2 cellular contexts compared by ENCODE assay signal in genomic region chr15:72169236-72169920, GRCh38.
TF ChIP-seq lines count a peak whose summit lies in the region.

No MANE protein-coding gene starts in this region.

TF ChIP-seq in SK-N-SH treated with all-trans-retinoic acid at 6 μM for 48 hours, 23 proteins besides CTCF, POLR2A, EP300 and RAD21 (continued from another document):
- TF ChIP-seq CREB5 (CRISPR knock-in tag; IDR thresholded peaks at IDR 0.05; ENCODE audit: low read depth) (no peak), GLIS3 (CRISPR knock-in tag; IDR thresholded peaks at IDR 0.05) (no peak), TOX (CRISPR knock-in tag; IDR thresholded peaks at IDR 0.05; ENCODE audit: borderline replicate concordance) (no peak)

TF ChIP-seq in SK-N-SH, 30 proteins besides CTCF, POLR2A, EP300 and RAD21:
- TF ChIP-seq ZBTB33 (IDR thresholded peaks at IDR 0.05; ENCODE audit: borderline replicate concordance, low read depth) = no peak
- no peak for TF ChIP-seq FOXJ3 (CRISPR knock-in tag; IDR thresholded peaks at IDR 0.05)
- no peak for TF ChIP-seq RXRA (IDR thresholded peaks at IDR 0.05; ENCODE audit: borderline replicate concordance, low read depth)
- no peak for TF ChIP-seq FOXM1 (IDR thresholded peaks at IDR 0.05; ENCODE audit: low read depth)
- no peak for TF ChIP-seq IRF3 (IDR thresholded peaks at IDR 0.05; ENCODE audit: low read depth, low read length)
- no peak for TF ChIP-seq MXI1 (IDR thresholded peaks at IDR 0.05; ENCODE audit: low read depth, low read length)
- no peak for TF ChIP-seq CHD2 (IDR thresholded peaks at IDR 0.05; ENCODE audit: low read length, partially characterized antibody)
- no peak for TF ChIP-seq MAX (IDR thresholded peaks at IDR 0.05; ENCODE audit: low read depth)
- no peak for TF ChIP-seq TCF12 (IDR thresholded peaks at IDR 0.05)
- no peak for TF ChIP-seq YY1 (IDR thresholded peaks at IDR 0.05; ENCODE audit: low read depth)
- TF ChIP-seq GATA2 (CRISPR knock-in tag; IDR thresholded peaks at IDR 0.05) = no peak
- no peak for TF ChIP-seq USF2 (IDR thresholded peaks at IDR 0.05; ENCODE audit: borderline replicate concordance, low read depth, low read length)
- no peak for TF ChIP-seq NRF1 (IDR thresholded peaks at IDR 0.05; ENCODE audit: low read depth, low read length)
- TF ChIP-seq GABPA (IDR thresholded peaks at IDR 0.05; ENCODE audit: low read depth) = no peak
- TF ChIP-seq SIN3A (IDR thresholded peaks at IDR 0.05; ENCODE audit: borderline replicate concordance, low read depth, low read length) = no peak
- no peak for TF ChIP-seq TEAD4 (IDR thresholded peaks at IDR 0.05; ENCODE audit: borderline replicate concordance, insufficient read depth)
- TF ChIP-seq JUND (IDR thresholded peaks at IDR 0.05) = no peak
- no peak for TF ChIP-seq ELF1 (IDR thresholded peaks at IDR 0.05)
- no peak for TF ChIP-seq PBX3 (IDR thresholded peaks at IDR 0.05)
- TF ChIP-seq TAF1 (IDR thresholded peaks at IDR 0.05; ENCODE audit: borderline replicate concordance, low read depth, low read length) = no peak
